In the genomic region with DNA sequence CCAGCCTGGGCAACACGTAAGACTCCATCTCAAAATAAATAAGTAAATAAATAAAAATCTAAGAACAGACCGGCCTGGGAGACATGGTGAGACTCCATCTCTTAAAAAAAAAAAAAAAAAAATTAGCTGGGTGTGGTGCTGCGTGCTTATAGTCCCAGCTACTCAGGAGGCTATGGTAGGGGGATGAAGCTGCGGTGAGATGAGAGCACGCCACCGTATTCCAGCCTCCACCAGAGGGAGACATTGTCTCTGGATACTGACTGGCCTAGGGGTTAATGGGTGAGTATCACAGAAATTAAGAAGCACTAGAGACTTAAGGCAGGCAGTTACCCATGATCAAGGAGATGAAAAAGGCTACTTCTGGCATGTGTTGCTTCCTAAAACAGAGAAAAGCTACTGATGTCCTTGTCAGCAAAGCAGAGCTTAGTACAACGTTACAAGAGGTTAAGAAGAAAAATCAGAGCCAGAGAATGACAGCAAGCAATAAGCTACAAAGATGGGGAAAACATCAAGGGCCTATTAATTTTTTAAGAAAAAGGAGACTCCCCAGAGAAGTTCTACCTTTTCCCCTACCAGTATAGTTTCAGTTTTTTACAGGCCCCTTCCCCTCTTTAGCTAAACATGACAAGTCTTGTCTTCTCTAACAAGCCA, we compare ENCODE assay signal across 1 cellular context.
TF ChIP-seq lines count a peak whose summit lies in the region.

No MANE protein-coding gene starts in this region.

TF ChIP-seq in GM12878, 131 proteins besides CTCF, POLR2A, EP300 and RAD21 (continued from another document and continues in another):
- TF ChIP-seq MLLT1 (IDR thresholded peaks at IDR 0.05) (peak; percentile 95), EGR1 (IDR thresholded peaks at IDR 0.05; ENCODE audit: borderline replicate concordance in 1 of 2, low read depth in 2 of 2, low read length in 2 of 2) (no peak), WRNIP1 (IDR thresholded peaks at IDR 0.05; ENCODE audit: borderline replicate concordance, low read depth, low read length) (no peak), ATF7 (IDR thresholded peaks at IDR 0.05; ENCODE audit: low read depth) (no peak), ZBTB11 (CRISPR knock-in tag; IDR thresholded peaks at IDR 0.05) (no peak), ETV6 (conservative IDR thresholded peaks at IDR 0.05 in 1 of 2, IDR thresholded peaks at IDR 0.05 in 1 of 2; ENCODE audit: borderline replicate concordance in 1 of 2, low read depth in 1 of 2) (peak in 1 of 2 experiments; percentile 28; a peak in 1 of 4 replicates), NRF1 (conservative IDR thresholded peaks at IDR 0.05; ENCODE audit: low read depth, low read length) (no peak), RAD51 (IDR thresholded peaks at IDR 0.05) (no peak), NBN (IDR thresholded peaks at IDR 0.05) (peak; percentile 54), PAX5 (IDR thresholded peaks at IDR 0.05; ENCODE audit: borderline replicate concordance, low read depth, low read length) (no peak), SIX5 (IDR thresholded peaks at IDR 0.05; ENCODE audit: low read depth, low read length, severe bottlenecking) (peak; percentile 4), JUNB (IDR thresholded peaks at IDR 0.05) (no peak), SUZ12 (IDR thresholded peaks at IDR 0.05; ENCODE audit: unreplicated experiment) (no peak), ZBTB4 (CRISPR knock-in tag; IDR thresholded peaks at IDR 0.05) (no peak), YY1 (IDR thresholded peaks at IDR 0.05; ENCODE audit: low read depth, low read length) (peak; percentile 80), CBX3 (IDR thresholded peaks at IDR 0.05; ENCODE audit: borderline replicate concordance, low read depth) (no peak), GATAD2B (conservative IDR thresholded peaks at IDR 0.05; ENCODE audit: low read depth) (no peak), RELB (IDR thresholded peaks at IDR 0.05; ENCODE audit: low read depth) (no peak), MYC (IDR thresholded peaks at IDR 0.05; ENCODE audit: insufficient read depth, insufficient read length, insufficient replicate concordance, low read length, severe bottlenecking) (no peak), FOXM1 (IDR thresholded peaks at IDR 0.05; ENCODE audit: low read depth, low read length) (no peak), DPF2 (IDR thresholded peaks at IDR 0.05) (no peak), SMARCA5 (IDR thresholded peaks at IDR 0.05) (no peak), ZNF384 (IDR thresholded peaks at IDR 0.05; ENCODE audit: borderline replicate concordance, low read depth, low read length) (no peak), ATF2 (IDR thresholded peaks at IDR 0.05; ENCODE audit: low read length) (no peak), CREB1 (IDR thresholded peaks at IDR 0.05; ENCODE audit: low read depth) (0 out of 2 replicates have a peak, but pooled peaks have one; percentile 22), SMC3 (IDR thresholded peaks at IDR 0.05; ENCODE audit: borderline replicate concordance, low read length) (peak; percentile 96), POLR2AphosphoS5 (IDR thresholded peaks at IDR 0.05; ENCODE audit: low read length) (peak; percentile 55; the same call in 1 of the 2 replicates), NR2F1 (conservative IDR thresholded peaks at IDR 0.05) (no peak; the same call in 1 of the 2 replicates), GABPA (IDR thresholded peaks at IDR 0.05; ENCODE audit: low read depth) (no peak), KAT2A (conservative IDR thresholded peaks at IDR 0.05; ENCODE audit: control insufficient read depth, low read depth, low read length) (no peak), CBFB (IDR thresholded peaks at IDR 0.05; ENCODE audit: low read depth) (no peak), KDM1A (IDR thresholded peaks at IDR 0.05; ENCODE audit: borderline replicate concordance) (no peak), SPI1 (IDR thresholded peaks at IDR 0.05; ENCODE audit: borderline replicate concordance, insufficient read depth, low read depth, low read length) (no peak), RCOR1 (conservative IDR thresholded peaks at IDR 0.05; ENCODE audit: low read depth, low read length) (no peak), RB1 (IDR thresholded peaks at IDR 0.05; ENCODE audit: borderline replicate concordance) (no peak), CEBPZ (IDR thresholded peaks at IDR 0.05; ENCODE audit: low read depth, low read length) (no peak)
- TF ChIP-seq, protein P1, sequence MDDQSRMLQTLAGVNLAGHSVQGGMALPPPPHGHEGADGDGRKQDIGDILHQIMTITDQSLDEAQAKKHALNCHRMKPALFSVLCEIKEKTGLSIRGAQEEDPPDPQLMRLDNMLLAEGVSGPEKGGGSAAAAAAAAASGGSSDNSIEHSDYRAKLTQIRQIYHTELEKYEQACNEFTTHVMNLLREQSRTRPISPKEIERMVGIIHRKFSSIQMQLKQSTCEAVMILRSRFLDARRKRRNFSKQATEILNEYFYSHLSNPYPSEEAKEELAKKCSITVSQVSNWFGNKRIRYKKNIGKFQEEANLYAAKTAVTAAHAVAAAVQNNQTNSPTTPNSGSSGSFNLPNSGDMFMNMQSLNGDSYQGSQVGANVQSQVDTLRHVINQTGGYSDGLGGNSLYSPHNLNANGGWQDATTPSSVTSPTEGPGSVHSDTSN (IDR thresholded peaks at IDR 0.05; ENCODE audit: insufficient replicate concordance, low read depth, low read length): no peak
- TF ChIP-seq, protein P2, sequence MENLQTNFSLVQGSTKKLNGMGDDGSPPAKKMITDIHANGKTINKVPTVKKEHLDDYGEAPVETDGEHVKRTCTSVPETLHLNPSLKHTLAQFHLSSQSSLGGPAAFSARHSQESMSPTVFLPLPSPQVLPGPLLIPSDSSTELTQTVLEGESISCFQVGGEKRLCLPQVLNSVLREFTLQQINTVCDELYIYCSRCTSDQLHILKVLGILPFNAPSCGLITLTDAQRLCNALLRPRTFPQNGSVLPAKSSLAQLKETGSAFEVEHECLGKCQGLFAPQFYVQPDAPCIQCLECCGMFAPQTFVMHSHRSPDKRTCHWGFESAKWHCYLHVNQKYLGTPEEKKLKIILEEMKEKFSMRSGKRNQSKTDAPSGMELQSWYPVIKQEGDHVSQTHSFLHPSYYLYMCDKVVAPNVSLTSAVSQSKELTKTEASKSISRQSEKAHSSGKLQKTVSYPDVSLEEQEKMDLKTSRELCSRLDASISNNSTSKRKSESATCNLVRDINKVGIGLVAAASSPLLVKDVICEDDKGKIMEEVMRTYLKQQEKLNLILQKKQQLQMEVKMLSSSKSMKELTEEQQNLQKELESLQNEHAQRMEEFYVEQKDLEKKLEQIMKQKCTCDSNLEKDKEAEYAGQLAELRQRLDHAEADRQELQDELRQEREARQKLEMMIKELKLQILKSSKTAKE (IDR thresholded peaks at IDR 0.05; ENCODE audit: low read depth, poor library complexity, severe bottlenecking): peak; percentile 12
